Comparison of ENCODE assay signal across 21 cellular contexts in genomic region chr2:85441859-85442258, GRCh38. TPM values are rescaled to one million over a fixed set of nuclear protein-coding genes. Genes with fewer than 3 reads are reported as not detected.
"Had no signal": no experiment of that assay in that cellular context is flagged by ENCODE, and none has a peak within 500 bp of the region (broad histone marks: within the 10 kb centered on the region; RNA-seq: fewer than 3 reads in every experiment).

No MANE protein-coding gene starts in this region.

- H3K4me3 ChIP-seq: breast epithelium, esophagus muscularis mucosa, lung, mucosa of descending colon, sigmoid colon, suprapubic skin had no signal

- H3K27ac Mint-ChIP-seq: activated CD4-positive, alpha-beta memory T cell treated with anti-CD3 and anti-CD28 coated beads, Interleukin-2, amount 10 ng/mL, durations not matched to agents 7 days and 5 days; activated CD4-positive, alpha-beta T cell treated with anti-CD3 and anti-CD28 coated beads for 36 hours; activated T-cell treated with anti-CD3 and anti-CD28 coated beads, Interleukin-2, amount 50 U/mL, for 72 hours; type B pancreatic cell had no signal

- ATAC-seq: activated CD4-positive, alpha-beta T cell treated with anti-CD3 and anti-CD28 coated beads for 36 hours; activated T-cell treated with anti-CD3 and anti-CD28 coated beads, Interleukin-2, amount 50 U/mL, for 72 hours; left colon; mucosa of descending colon; naive thymus-derived CD8-positive, alpha-beta T cell had no signal

- H3K9me3 Mint-ChIP-seq: activated CD4-positive, alpha-beta memory T cell treated with anti-CD3 and anti-CD28 coated beads, Interleukin-2, amount 10 ng/mL, durations not matched to agents 7 days and 5 days; activated T-cell treated with anti-CD3 and anti-CD28 coated beads, Interleukin-2, amount 50 U/mL, for 72 hours; naive thymus-derived CD8-positive, alpha-beta T cell; type B pancreatic cell had no signal

- H3K36me3 ChIP-seq: breast epithelium, esophagus muscularis mucosa, sigmoid colon, suprapubic skin had no signal

- H3K4me3 Mint-ChIP-seq: activated CD4-positive, alpha-beta memory T cell treated with anti-CD3 and anti-CD28 coated beads, Interleukin-2, amount 10 ng/mL, durations not matched to agents 7 days and 5 days; activated CD4-positive, alpha-beta T cell treated with anti-CD3 and anti-CD28 coated beads for 36 hours; activated T-cell treated with anti-CD3 and anti-CD28 coated beads, Interleukin-2, amount 50 U/mL, for 72 hours; naive thymus-derived CD8-positive, alpha-beta T cell; type B pancreatic cell had no signal

- H3K27me3 Mint-ChIP-seq: activated CD4-positive, alpha-beta memory T cell treated with anti-CD3 and anti-CD28 coated beads, Interleukin-2, amount 10 ng/mL, durations not matched to agents 7 days and 5 days; activated CD4-positive, alpha-beta T cell treated with anti-CD3 and anti-CD28 coated beads for 36 hours; naive thymus-derived CD8-positive, alpha-beta T cell; type B pancreatic cell had no signal

- DNase-seq: activated CD4-positive, alpha-beta memory T cell treated with anti-CD3 and anti-CD28 coated beads, Interleukin-2, amount 10 ng/mL, durations not matched to agents 7 days and 5 days; activated CD4-positive, alpha-beta T cell treated with anti-CD3 and anti-CD28 coated beads for 36 hours; activated CD8-positive, alpha-beta memory T cell treated with anti-CD3 and anti-CD28 coated beads, Interleukin-2, amount 50 U/mL, for 4 hours; activated gamma-delta T cell treated with Interleukin-2 at 50 U/mL for 16 hours; activated T-cell treated with anti-CD3 and anti-CD28 coated beads, Interleukin-2, amount 50 U/mL, for 72 hours; aorta; head of caudate nucleus; left colon; mucosa of descending colon; occipital lobe; sigmoid colon; stimulated activated CD4-positive, alpha-beta T cell treated with anti-CD3 and anti-CD28 coated beads, Interleukin-2, amount 100 ng/mL, for 24 hours; stimulated activated naive CD4-positive, alpha-beta T cell; T1000 had no signal

- H3K36me3 Mint-ChIP-seq: naive thymus-derived CD8-positive, alpha-beta T cell; type B pancreatic cell had no signal

- H3K27me3 ChIP-seq: breast epithelium, esophagus muscularis mucosa, sigmoid colon, suprapubic skin had no signal

- H3K9me3 ChIP-seq: breast epithelium, esophagus muscularis mucosa, mucosa of descending colon, sigmoid colon, suprapubic skin had no signal

- H3K27ac ChIP-seq: breast epithelium, esophagus muscularis mucosa, sigmoid colon, suprapubic skin, VCaP had no signal

RNA-seq across cellular contexts. Expression of gene SH2D6, which starts 23.3 kb away (rescaled TPM):
- total RNA-seq: aorta, breast epithelium, esophagus muscularis mucosa, sigmoid colon, suprapubic skin had no signal
- polyA plus RNA-seq: naive thymus-derived CD8-positive, alpha-beta T cell had no signal
